15 cellular contexts compared by ENCODE assay signal in genomic region chr12:106235770-106236169, GRCh38. TPM values are rescaled to one million over a fixed set of nuclear protein-coding genes. Genes with fewer than 3 reads are reported as not detected.
DNase-seq lines count a peak whose midpoint lies in the region; ATAC-seq and TF ChIP-seq lines count a peak whose summit lies in the region.
"Had no signal": no experiment of that assay in that cellular context is flagged by ENCODE, and none has a peak within 500 bp of the region (broad histone marks: within the 10 kb centered on the region; RNA-seq: fewer than 3 reads in every experiment).

No MANE protein-coding gene starts in this region.

- intact Hi-C loops in mammary epithelial cell (cut with micrococcal nuclease) (no loop called here), MCF 10A (cut with micrococcal nuclease) (no loop called here), upper lobe of right lung (cut with DNase I) (no loop called here)

- peaks cover 41% of the 10 kb centered on the region for H3K36me3 Mint-ChIP-seq in MCF 10A (ENCODE audit: insufficient read depth, unreplicated experiment)

- no peak overlapping the region for H2AFZ ChIP-seq in mammary epithelial cell (ENCODE audit: low read depth, low read length)

- ATAC-seq in esophagus mucosa (peak; percentile 88), upper lobe of right lung (peak; percentile 16), GM19023 (IDR thresholded peaks at IDR 0.05; ENCODE audit: unreplicated experiment) (no peak)
- ATAC-seq: HCT116 had no signal

- CTCF ChIA-PET in mammary epithelial cell (lab: Charles Lee; ENCODE audit: low non-redundant PET) (no interaction called here), MCF 10A (lab: Yijun Ruan, JAX) (interaction anchor here (0.7 kb wide), 1 partner anchor 110 kb away, joined by 3 read pairs; no protein-coding TSS in a partner anchor)

- H3K9me3 ChIP-seq in mammary epithelial cell (replicated peaks; ENCODE audit: insufficient read depth, low read length) (no peaks in the 10 kb centered on the region), SK-N-MC (ENCODE audit: low read depth, low read length) (no peaks in the 10 kb centered on the region), upper lobe of right lung (no peaks in the 10 kb centered on the region)

- H3K4me1 ChIP-seq in mammary epithelial cell (ENCODE audit: insufficient read depth, low read length) = peaks cover 7% of the 10 kb centered on the region
- H3K4me1 ChIP-seq in upper lobe of right lung = no peaks in the 10 kb centered on the region

- POLR2A ChIA-PET in MCF 10A (lab: Yijun Ruan, JAX) = interaction anchor here (0.8 to 1.3 kb wide), 2 partner anchors 8 to 9 kb away, joined by 3 to 4 read pairs; no protein-coding TSS in a partner anchor

- H3K27me3 ChIP-seq in mammary epithelial cell (ENCODE audit: insufficient read depth, low read length) (no peaks in the 10 kb centered on the region), upper lobe of right lung (no peaks in the 10 kb centered on the region)

- 92% methylated on average over 1 of the region's 1 CpG for WGBS in mammary epithelial cell (ENCODE audit: low coverage, missing lambda C conversion rate)

- no peak overlapping the region for H3K4me2 ChIP-seq in mammary epithelial cell (ENCODE audit: insufficient read depth, low read depth, low read length)

- TF ChIP-seq CTCF in mammary epithelial cell (conservative IDR thresholded peaks at IDR 0.05 in 1 of 2, IDR thresholded peaks at IDR 0.05 in 1 of 2; ENCODE audit: extremely low read depth in 1 of 2, insufficient read depth in 1 of 2, low read depth in 1 of 2, low read length in 2 of 2) (no peak), MCF 10A (IDR thresholded peaks at IDR 0.05; ENCODE audit: unreplicated experiment) (no peak), upper lobe of right lung (IDR thresholded peaks at IDR 0.05) (no peak)

- no TSS peak for BruUV-seq in mammary epithelial cell (replicated peaks; lab: Mats Ljungman, UMichigan)
- no TSS peak for BruUV-seq in MCF 10A (replicated peaks; lab: Mats Ljungman, UMichigan)

- H3K27ac Mint-ChIP-seq in MCF 10A (ENCODE audit: low read depth, unreplicated experiment) = no peak overlapping the region
- H3K27ac Mint-ChIP-seq: CD4-positive, alpha-beta memory T cell had no signal

- in situ Hi-C loops in mammary epithelial cell (cut with MboI; ENCODE audit: low sequenced_read_pairs in 2 of 2) = no loop called here

- H3K36me3 ChIP-seq in mammary epithelial cell (ENCODE audit: insufficient read depth, low read length) = peaks cover 18% of the 10 kb centered on the region
- H3K36me3 ChIP-seq in SK-N-MC (ENCODE audit: insufficient read depth, low read length) = peaks cover 34% of the 10 kb centered on the region
- H3K36me3 ChIP-seq in upper lobe of right lung = peaks cover 33% of the 10 kb centered on the region

- H4K20me1 ChIP-seq in mammary epithelial cell (ENCODE audit: insufficient read depth, low read length) = no peaks in the 10 kb centered on the region

- peaks cover 14% of the 10 kb centered on the region for H3K4me1 Mint-ChIP-seq in MCF 10A (ENCODE audit: insufficient read depth, unreplicated experiment)

- H3K9me3 Mint-ChIP-seq in MCF 10A (ENCODE audit: unreplicated experiment) = peaks cover 12% of the 10 kb centered on the region
- H3K9me3 Mint-ChIP-seq: CD4-positive, alpha-beta memory T cell had no signal

- H3K4me3 ChIP-seq in mammary epithelial cell (replicated peaks in 1 of 3; ENCODE audit: insufficient read depth in 1 of 3, low read depth in 2 of 3, low read length in 3 of 3) (no peak overlapping the region), SK-N-MC (no peak overlapping the region), upper lobe of right lung (no peak overlapping the region)

- no peaks in the 10 kb centered on the region for H3K27me3 Mint-ChIP-seq in MCF 10A (ENCODE audit: insufficient read depth, unreplicated experiment)
- H3K27me3 Mint-ChIP-seq: CD4-positive, alpha-beta memory T cell had no signal

- H3K27ac ChIP-seq in mammary epithelial cell (ENCODE audit: insufficient read depth, low read depth, low read length) (no peak overlapping the region), SK-N-MC (0 out of 2 replicates have a peak overlapping the region, but pooled peaks have one; percentile 7), upper lobe of right lung (no peak overlapping the region)

- DNase-seq in mammary epithelial cell (peak; percentile 26), MCF 10A (ENCODE audit: unreplicated experiment) (no peak), SK-N-MC (ENCODE audit: low read depth, low spot score) (no peak), upper lobe of right lung (no peak), H4 (ENCODE audit: low spot score) (no peak)
- DNase-seq in central memory CD4-positive, alpha-beta T cell = no peak
- DNase-seq: C1 segment of cervical spinal cord; CD4-positive, alpha-beta memory T cell; DMS153; GF-D8; KBM-7 had no signal

- dilution Hi-C loops in mammary epithelial cell (cut with HindIII; ENCODE audit: low sequenced_read_pairs) = loop anchor here (5.0 kb wide), 1 partner anchor 73 kb away; no protein-coding TSS in a partner anchor

- peaks cover 4% of the 10 kb centered on the region for H3K79me2 ChIP-seq in mammary epithelial cell (ENCODE audit: insufficient read depth, low read length)

- H3K4me3 Mint-ChIP-seq in MCF 10A (ENCODE audit: unreplicated experiment) = no peak overlapping the region
- H3K4me3 Mint-ChIP-seq: B cell; CD4-positive, alpha-beta memory T cell had no signal

- H3K9ac ChIP-seq in mammary epithelial cell (ENCODE audit: insufficient read depth, low read length) (no peak overlapping the region), SK-N-MC (ENCODE audit: insufficient read length) (no peak overlapping the region)

RNA-seq across cellular contexts. Expression of gene CKAP4, which starts 12.1 kb away (rescaled TPM):
- 100 to 1,000 TPM in 1 of 2 donors, 10 to 100 TPM in 1; 88.4 to 123 TPM for total RNA-seq in mammary epithelial cell
- 74.7 TPM for polyA plus RNA-seq in mammary epithelial cell
- polyA minus RNA-seq in mammary epithelial cell = 44.0 TPM
- 101 and 118 TPM in 2 replicates for total RNA-seq in MCF 10A (2022)
- 87.3 TPM for total RNA-seq in esophagus mucosa
- total RNA-seq in upper lobe of right lung = 40.3 TPM
- total RNA-seq in H4 (2014; rRNA removed; shearing (Covaris generic)) = 149 and 151 TPM in 2 replicates
